ENCODE assay signal across 8 cellular contexts in the genomic region with DNA sequence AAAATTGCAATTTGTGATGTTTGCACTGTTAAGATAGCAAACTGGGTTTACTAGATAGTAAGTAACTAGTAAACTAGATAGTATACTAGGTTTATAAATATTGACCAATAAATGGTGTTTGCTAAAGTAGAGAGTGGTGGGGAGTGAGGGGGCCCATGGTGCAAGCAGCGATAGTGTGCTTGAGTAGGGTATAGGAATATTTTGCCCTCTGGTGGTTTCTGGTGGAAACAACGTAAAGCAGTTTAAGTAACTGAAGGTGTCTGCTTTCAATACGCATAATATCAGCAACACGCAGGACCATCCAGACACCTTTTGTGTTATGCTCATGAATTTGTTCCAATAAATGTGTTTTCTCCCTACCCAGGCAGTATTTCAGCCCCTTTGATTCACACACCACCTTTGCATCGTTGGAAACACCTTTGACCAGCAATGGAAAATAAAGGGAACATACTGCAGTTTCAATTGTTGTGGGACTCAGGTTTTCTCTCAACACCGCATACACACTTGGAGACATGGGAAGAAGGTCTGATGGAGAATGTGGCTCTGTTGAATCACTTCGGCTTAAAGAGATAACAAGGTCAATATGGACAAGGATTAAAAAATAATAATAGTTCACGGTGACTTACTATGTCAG. TPM values are rescaled to one million over a fixed set of nuclear protein-coding genes. Genes with fewer than 3 reads are reported as not detected.
A peak's percentile ranks its signal among the peaks of the same experiment; 100 is the strongest.
DNase-seq lines count a peak whose midpoint lies in the region; ATAC-seq and TF ChIP-seq lines count a peak whose summit lies in the region.

No MANE protein-coding gene starts in this region.

- H3K4me1 ChIP-seq in PC-3 (ENCODE audit: insufficient read depth, low read length) = no peaks in the 10 kb centered on the region
- peaks cover 3% of the 10 kb centered on the region for H3K4me1 ChIP-seq in mammary epithelial cell (ENCODE audit: insufficient read depth, low read length)
- H3K4me1 ChIP-seq in lower lobe of right lung = peaks cover 22% of the 10 kb centered on the region

- TF ChIP-seq CTCF in PC-3 (conservative IDR thresholded peaks at IDR 0.05; ENCODE audit: low read depth, low read length) (peak; percentile 78), mammary epithelial cell (conservative IDR thresholded peaks at IDR 0.05 in 1 of 2, IDR thresholded peaks at IDR 0.05 in 1 of 2; ENCODE audit: extremely low read depth in 1 of 2, insufficient read depth in 1 of 2, low read depth in 1 of 2, low read length in 2 of 2) (peak; percentile 58 to 73), lower lobe of right lung (IDR thresholded peaks at IDR 0.05) (peak; percentile 62)

- 28% methylated on average over 6 of the region's 8 CpGs for WGBS in mammary epithelial cell (ENCODE audit: low coverage, missing lambda C conversion rate)

- in situ Hi-C loops in mammary epithelial cell (cut with MboI; ENCODE audit: low sequenced_read_pairs in 2 of 2) = loop anchor here in 1 of 2 donors (10.0 kb wide), 1 partner anchor 246 kb away; no protein-coding TSS in a partner anchor

- H4K20me1 ChIP-seq in PC-3 (ENCODE audit: low read length) (no peaks in the 10 kb centered on the region), mammary epithelial cell (ENCODE audit: insufficient read depth, low read length) (no peaks in the 10 kb centered on the region)

- H3K27me3 ChIP-seq in PC-3 (ENCODE audit: low read length) (no peaks in the 10 kb centered on the region), mammary epithelial cell (ENCODE audit: insufficient read depth, low read length) (no peaks in the 10 kb centered on the region), lower lobe of right lung (ENCODE audit: low read depth) (no peaks in the 10 kb centered on the region)

- H3K9ac ChIP-seq in PC-3 (ENCODE audit: low read length) (no peak overlapping the region), mammary epithelial cell (ENCODE audit: insufficient read depth, low read length) (no peak overlapping the region)

- dilution Hi-C loops in mammary epithelial cell (cut with HindIII; ENCODE audit: low sequenced_read_pairs) = loop anchor here (25.0 kb wide), 1 partner anchor 107 kb away; no protein-coding TSS in a partner anchor

- H3K4me3 ChIP-seq in PC-3 (ENCODE audit: low read length) (no peak overlapping the region), mammary epithelial cell (replicated peaks in 1 of 3; ENCODE audit: insufficient read depth in 1 of 3, low read depth in 2 of 3, low read length in 3 of 3) (no peak overlapping the region), lower lobe of right lung (no peak overlapping the region)

- BruUV-seq in PC-3 (replicated peaks; lab: Mats Ljungman, UMichigan) = no TSS peak
- BruUV-seq in mammary epithelial cell (replicated peaks; lab: Mats Ljungman, UMichigan) = no TSS peak

- peak; percentile 39 for DNase-seq in activated gamma-delta T cell treated with Interleukin-2 at 50 U/mL for 16 hours
- DNase-seq in activated gamma-delta T cell (lab: John Stamatoyannopoulos, UW) = no peak
- peak; percentile 50 for DNase-seq in HT-29 (ENCODE audit: low spot score)
- DNase-seq in PC-3 = peak; percentile 64
- DNase-seq in mammary epithelial cell = no peak
- no peak for DNase-seq in lower lobe of right lung
- DNase-seq in middle frontal gyrus (ENCODE audit: extremely low spot score, low spot score) = no peak

- H3K27ac ChIP-seq in PC-3 (ENCODE audit: low read length) (no peak overlapping the region), mammary epithelial cell (ENCODE audit: insufficient read depth, low read depth, low read length) (no peak overlapping the region), lower lobe of right lung (no peak overlapping the region)

- no peaks in the 10 kb centered on the region for H3F3A ChIP-seq in PC-3 (ENCODE audit: low read length, unreplicated experiment)

- H2AFZ ChIP-seq in PC-3 (ENCODE audit: low read length) = peak overlapping the region; percentile 53
- peak overlapping the region; percentile 46 for H2AFZ ChIP-seq in mammary epithelial cell (ENCODE audit: low read depth, low read length)

- H3K36me3 ChIP-seq in PC-3 (ENCODE audit: low read depth, low read length) (no peaks in the 10 kb centered on the region), mammary epithelial cell (ENCODE audit: insufficient read depth, low read length) (no peaks in the 10 kb centered on the region), lower lobe of right lung (no peaks in the 10 kb centered on the region)

- no peaks in the 10 kb centered on the region for H3K9me2 ChIP-seq in PC-3 (replicated peaks; ENCODE audit: low read length)

- intact Hi-C loops in PC-3 (cut with micrococcal nuclease) (loop anchor here (1.0 kb wide), 1 partner anchor 249 kb away; no protein-coding TSS in a partner anchor), mammary epithelial cell (cut with micrococcal nuclease) (loop anchor here (1.0 kb wide), 1 partner anchor 249 kb away; no protein-coding TSS in a partner anchor), lower lobe of right lung (cut with DNase I) (no loop called here)

- H3K79me2 ChIP-seq in PC-3 (ENCODE audit: low read length) = no peaks in the 10 kb centered on the region
- H3K79me2 ChIP-seq in mammary epithelial cell (ENCODE audit: insufficient read depth, low read length) = no peaks in the 10 kb centered on the region

- H3K9me3 ChIP-seq in PC-3 (ENCODE audit: low read length) (no peaks in the 10 kb centered on the region), mammary epithelial cell (replicated peaks; ENCODE audit: insufficient read depth, low read length) (no peaks in the 10 kb centered on the region), lower lobe of right lung (no peaks in the 10 kb centered on the region)

- H3K4me2 ChIP-seq in PC-3 (ENCODE audit: low read length) (peak overlapping the region; percentile 40), mammary epithelial cell (ENCODE audit: insufficient read depth, low read depth, low read length) (no peak overlapping the region)

- POLR2A ChIA-PET in PC-3 (lab: Charles Lee; ENCODE audit: unreplicated experiment) = no interaction called here

- CTCF ChIA-PET in PC-3 (lab: Charles Lee) (no interaction called here), mammary epithelial cell (lab: Charles Lee; ENCODE audit: low non-redundant PET) (no interaction called here)

- peak; percentile 86 for ATAC-seq in GM21528 (IDR thresholded peaks at IDR 0.05; ENCODE audit: low FRiP score, unreplicated experiment)
- ATAC-seq in PC-3 = peak; percentile 85
- ATAC-seq in lower lobe of right lung = peak; percentile 72 to 83

RNA-seq across cellular contexts. Expression of a gene that starts 16.7 kb away (rescaled TPM):
- total RNA-seq in HT-29 (2014; rRNA removed; shearing (Covaris generic)) = 44.0 and 52.8 TPM in 2 replicates
- 45.6 and 47.9 TPM in 2 replicates for total RNA-seq in PC-3 (2014; rRNA removed)
- 10 to 100 TPM; 56.2 to 56.5 TPM for total RNA-seq in mammary epithelial cell
- polyA plus RNA-seq in mammary epithelial cell = 31.9 TPM
- 69.8 TPM for polyA minus RNA-seq in mammary epithelial cell
- total RNA-seq in lower lobe of right lung = 103 TPM

Comparison
In these comparisons a context has a peak if more than half of its experiments do, and no peak if none do; other contexts are left out.
1. DNase-seq: peak in activated gamma-delta T cell treated with Interleukin-2 at 50 U/mL for 16 hours (single experiment), HT-29 (single experiment) and PC-3 (single experiment); none in activated gamma-delta T cell (single experiment), mammary epithelial cell (single experiment), lower lobe of right lung (single experiment) and middle frontal gyrus (single experiment).
2. Peak in every context shown above with its lines, with median percentiles within 50 percentile points of each other: ATAC-seq and CTCF ChIP-seq.